13 cellular contexts compared by ENCODE assay signal in genomic region chr20:43404880-43405279, GRCh38. TPM values are rescaled to one million over a fixed set of nuclear protein-coding genes. Genes with fewer than 3 reads are reported as not detected.
DNase-seq lines count a peak whose midpoint lies in the region; ATAC-seq, FAIRE-seq and TF ChIP-seq lines count a peak whose summit lies in the region.
"Had no signal": no experiment of that assay in that cellular context is flagged by ENCODE, and none has a peak within 500 bp of the region (broad histone marks: within the 10 kb centered on the region; RNA-seq: fewer than 3 reads in every experiment).

No MANE protein-coding gene starts in this region.

- TF ChIP-seq CTCF in activated CD8-positive, alpha-beta T cell treated with anti-CD3 and anti-CD28 coated beads for 36 hours (IDR thresholded peaks at IDR 0.05): peak; percentile 73
- TF ChIP-seq CTCF in bronchial epithelial cell (IDR thresholded peaks at IDR 0.05; ENCODE audit: insufficient read depth, low read length, severe bottlenecking): no peak

- POLR2A ChIA-PET in activated CD8-positive, alpha-beta T cell treated with anti-CD3 and anti-CD28 coated beads for 36 hours (lab: Charles Lee): no interaction called here
- POLR2A ChIA-PET in activated CD8-positive, alpha-beta T cell treated with anti-CD3 and anti-CD28 coated beads, Interleukin-2, amount 10 ng/mL, durations not matched to agents 7 days and 5 days (lab: Charles Lee): no interaction called here

- H3K27me3 ChIP-seq in bronchial epithelial cell (ENCODE audit: control insufficient read depth, insufficient read depth, low read length): no peaks in the 10 kb centered on the region

- CTCF ChIA-PET in activated CD8-positive, alpha-beta T cell treated with anti-CD3 and anti-CD28 coated beads for 36 hours (lab: Charles Lee): no interaction called here
- CTCF ChIA-PET in activated CD8-positive, alpha-beta T cell treated with anti-CD3 and anti-CD28 coated beads, Interleukin-2, amount 10 ng/mL, durations not matched to agents 7 days and 5 days (lab: Charles Lee): no interaction called here
- CTCF ChIA-PET in activated CD8-positive, alpha-beta memory T cell treated with anti-CD3 and anti-CD28 coated beads, Interleukin-2, amount 10 ng/mL, durations not matched to agents 7 days and 5 days (lab: Charles Lee): interaction anchor here (1.1 kb wide), 1 partner anchor 10 kb away, joined by 3 read pairs; no protein-coding TSS in a partner anchor

- no peak for FAIRE-seq in bronchial epithelial cell (lab: Jason Lieb, UNC)

- H3K4me3 Mint-ChIP-seq in activated CD8-positive, alpha-beta T cell treated with anti-CD3 and anti-CD28 coated beads for 36 hours: no peak overlapping the region
- no peak overlapping the region for H3K4me3 Mint-ChIP-seq in activated CD8-positive, alpha-beta T cell treated with anti-CD3 and anti-CD28 coated beads, Interleukin-2, amount 10 ng/mL, durations not matched to agents 7 days and 5 days
- H3K4me3 Mint-ChIP-seq in T-helper 17 cell: no peak overlapping the region
- no peak overlapping the region for H3K4me3 Mint-ChIP-seq in activated CD8-positive, alpha-beta memory T cell treated with anti-CD3 and anti-CD28 coated beads, Interleukin-2, amount 10 ng/mL, durations not matched to agents 7 days and 5 days
- H3K4me3 Mint-ChIP-seq: CD8-positive, alpha-beta T cell had no signal

- no peaks in the 10 kb centered on the region for H3K36me3 ChIP-seq in bronchial epithelial cell (ENCODE audit: control insufficient read depth, insufficient read depth, low read length)

- H3K27ac Mint-ChIP-seq in activated CD8-positive, alpha-beta T cell treated with anti-CD3 and anti-CD28 coated beads for 36 hours: no peak overlapping the region
- no peak overlapping the region for H3K27ac Mint-ChIP-seq in activated CD8-positive, alpha-beta T cell treated with anti-CD3 and anti-CD28 coated beads, Interleukin-2, amount 10 ng/mL, durations not matched to agents 7 days and 5 days
- H3K27ac Mint-ChIP-seq in T-helper 17 cell: no peak overlapping the region
- no peak overlapping the region for H3K27ac Mint-ChIP-seq in activated CD8-positive, alpha-beta memory T cell treated with anti-CD3 and anti-CD28 coated beads, Interleukin-2, amount 10 ng/mL, durations not matched to agents 7 days and 5 days
- H3K27ac Mint-ChIP-seq: CD8-positive, alpha-beta T cell had no signal

- ATAC-seq in activated CD8-positive, alpha-beta T cell treated with anti-CD3 and anti-CD28 coated beads for 36 hours: no peak
- ATAC-seq in activated CD8-positive, alpha-beta T cell treated with anti-CD3 and anti-CD28 coated beads, Interleukin-2, amount 10 ng/mL, durations not matched to agents 7 days and 5 days: no peak
- ATAC-seq in T-helper 17 cell: no peak
- ATAC-seq in activated CD8-positive, alpha-beta memory T cell treated with anti-CD3 and anti-CD28 coated beads, Interleukin-2, amount 10 ng/mL, durations not matched to agents 7 days and 5 days: no peak
- ATAC-seq: CD8-positive, alpha-beta T cell had no signal

- peaks cover 39% of the 10 kb centered on the region for H3K27me3 Mint-ChIP-seq in activated CD8-positive, alpha-beta T cell treated with anti-CD3 and anti-CD28 coated beads for 36 hours
- peaks cover 10% of the 10 kb centered on the region for H3K27me3 Mint-ChIP-seq in activated CD8-positive, alpha-beta T cell treated with anti-CD3 and anti-CD28 coated beads, Interleukin-2, amount 10 ng/mL, durations not matched to agents 7 days and 5 days (ENCODE audit: low read depth)
- peaks cover 65% of the 10 kb centered on the region for H3K27me3 Mint-ChIP-seq in T-helper 17 cell
- peaks cover 17% of the 10 kb centered on the region for H3K27me3 Mint-ChIP-seq in activated CD8-positive, alpha-beta memory T cell treated with anti-CD3 and anti-CD28 coated beads, Interleukin-2, amount 10 ng/mL, durations not matched to agents 7 days and 5 days

- H3K9me3 ChIP-seq in T-helper 17 cell (ENCODE audit: control insufficient read depth, low read length, poor library complexity, severe bottlenecking): peaks cover 8% of the 10 kb centered on the region

- peaks cover 2% of the 10 kb centered on the region for H3K9me3 Mint-ChIP-seq in activated CD8-positive, alpha-beta T cell treated with anti-CD3 and anti-CD28 coated beads for 36 hours
- peaks cover 6% of the 10 kb centered on the region for H3K9me3 Mint-ChIP-seq in activated CD8-positive, alpha-beta T cell treated with anti-CD3 and anti-CD28 coated beads, Interleukin-2, amount 10 ng/mL, durations not matched to agents 7 days and 5 days (ENCODE audit: insufficient read depth)
- H3K9me3 Mint-ChIP-seq in activated CD8-positive, alpha-beta memory T cell treated with anti-CD3 and anti-CD28 coated beads, Interleukin-2, amount 10 ng/mL, durations not matched to agents 7 days and 5 days (ENCODE audit: low read depth): no peaks in the 10 kb centered on the region

- no peak overlapping the region for H3K4me3 ChIP-seq in bronchial epithelial cell (ENCODE audit: low read depth, low read length)
- H3K4me3 ChIP-seq: SK-N-MC had no signal

- H3K36me3 Mint-ChIP-seq in activated CD8-positive, alpha-beta T cell treated with anti-CD3 and anti-CD28 coated beads for 36 hours (ENCODE audit: low read depth): no peaks in the 10 kb centered on the region
- H3K36me3 Mint-ChIP-seq in activated CD8-positive, alpha-beta T cell treated with anti-CD3 and anti-CD28 coated beads, Interleukin-2, amount 10 ng/mL, durations not matched to agents 7 days and 5 days (ENCODE audit: low read depth): no peaks in the 10 kb centered on the region
- peaks cover 2% of the 10 kb centered on the region for H3K36me3 Mint-ChIP-seq in T-helper 17 cell (ENCODE audit: low read depth)
- H3K36me3 Mint-ChIP-seq in activated CD8-positive, alpha-beta memory T cell treated with anti-CD3 and anti-CD28 coated beads, Interleukin-2, amount 10 ng/mL, durations not matched to agents 7 days and 5 days: no peaks in the 10 kb centered on the region
- H3K36me3 Mint-ChIP-seq: CD8-positive, alpha-beta T cell had no signal

- peak; percentile 46 for DNase-seq in activated CD8-positive, alpha-beta T cell treated with anti-CD3 and anti-CD28 coated beads for 36 hours
- DNase-seq in activated CD8-positive, alpha-beta T cell treated with anti-CD3 and anti-CD28 coated beads, Interleukin-2, amount 10 ng/mL, durations not matched to agents 7 days and 5 days: no peak
- peak; percentile 34 for DNase-seq in NAMALWA (ENCODE audit: low spot score)
- peak; percentile 12 for DNase-seq in bronchial epithelial cell (ENCODE audit: low read depth)
- DNase-seq in stimulated activated CD4-positive, alpha-beta T cell treated with anti-CD3 and anti-CD28 coated beads, Interleukin-4, amount 100 ng/mL, for 1 hour: peak; percentile 37
- no peak for DNase-seq in T-helper 17 cell
- no peak for DNase-seq in 8988T
- no peak for DNase-seq in activated CD8-positive, alpha-beta memory T cell treated with anti-CD3 and anti-CD28 coated beads, Interleukin-2, amount 10 ng/mL, durations not matched to agents 7 days and 5 days
- DNase-seq: amygdala; CD8-positive, alpha-beta T cell; hippocampal formation; substantia nigra had no signal

- intact Hi-C loops in activated CD8-positive, alpha-beta T cell treated with anti-CD3 and anti-CD28 coated beads for 36 hours (cut with micrococcal nuclease): no loop called here

- H3K4me1 Mint-ChIP-seq in activated CD8-positive, alpha-beta T cell treated with anti-CD3 and anti-CD28 coated beads for 36 hours (ENCODE audit: low read depth): no peaks in the 10 kb centered on the region
- no peaks in the 10 kb centered on the region for H3K4me1 Mint-ChIP-seq in activated CD8-positive, alpha-beta T cell treated with anti-CD3 and anti-CD28 coated beads, Interleukin-2, amount 10 ng/mL, durations not matched to agents 7 days and 5 days (ENCODE audit: low read depth)
- peaks cover 8% of the 10 kb centered on the region for H3K4me1 Mint-ChIP-seq in T-helper 17 cell
- H3K4me1 Mint-ChIP-seq in activated CD8-positive, alpha-beta memory T cell treated with anti-CD3 and anti-CD28 coated beads, Interleukin-2, amount 10 ng/mL, durations not matched to agents 7 days and 5 days: no peaks in the 10 kb centered on the region

RNA-seq across cellular contexts. Expression of gene SRSF6, which starts 52.8 kb away (rescaled TPM):
- 100 to 1,000 TPM; 112 to 114 TPM for total RNA-seq in activated CD8-positive, alpha-beta T cell treated with anti-CD3 and anti-CD28 coated beads for 36 hours
- total RNA-seq in activated CD8-positive, alpha-beta T cell treated with anti-CD3 and anti-CD28 coated beads, Interleukin-2, amount 10 ng/mL, durations not matched to agents 7 days and 5 days: 100 to 1,000 TPM; 141 to 142 TPM
- total RNA-seq in bronchial epithelial cell (34.5 and 37.1 TPM in 2 replicates), T-helper 17 cell (100 to 1,000 TPM; 257 to 285 TPM)
- 100 to 1,000 TPM; 108 to 162 TPM for total RNA-seq in activated CD8-positive, alpha-beta memory T cell treated with anti-CD3 and anti-CD28 coated beads, Interleukin-2, amount 10 ng/mL, durations not matched to agents 7 days and 5 days

Comparison
In these comparisons a context has a peak if more than half of its experiments do, and no peak if none do; other contexts are left out.
1. DNase-seq: peak in activated CD8-positive, alpha-beta T cell treated with anti-CD3 and anti-CD28 coated beads for 36 hours (single experiment), NAMALWA (single experiment), bronchial epithelial cell (single experiment) and stimulated activated CD4-positive, alpha-beta T cell treated with anti-CD3 and anti-CD28 coated beads, Interleukin-4, amount 100 ng/mL, for 1 hour (single experiment); none in activated CD8-positive, alpha-beta T cell treated with anti-CD3 and anti-CD28 coated beads, Interleukin-2, amount 10 ng/mL, durations not matched to agents 7 days and 5 days (single experiment), T-helper 17 cell (0 of 3), 8988T (single experiment) and activated CD8-positive, alpha-beta memory T cell treated with anti-CD3 and anti-CD28 coated beads, Interleukin-2, amount 10 ng/mL, durations not matched to agents 7 days and 5 days (single experiment).